1 cellular context compared by ENCODE assay signal in the genomic region with DNA sequence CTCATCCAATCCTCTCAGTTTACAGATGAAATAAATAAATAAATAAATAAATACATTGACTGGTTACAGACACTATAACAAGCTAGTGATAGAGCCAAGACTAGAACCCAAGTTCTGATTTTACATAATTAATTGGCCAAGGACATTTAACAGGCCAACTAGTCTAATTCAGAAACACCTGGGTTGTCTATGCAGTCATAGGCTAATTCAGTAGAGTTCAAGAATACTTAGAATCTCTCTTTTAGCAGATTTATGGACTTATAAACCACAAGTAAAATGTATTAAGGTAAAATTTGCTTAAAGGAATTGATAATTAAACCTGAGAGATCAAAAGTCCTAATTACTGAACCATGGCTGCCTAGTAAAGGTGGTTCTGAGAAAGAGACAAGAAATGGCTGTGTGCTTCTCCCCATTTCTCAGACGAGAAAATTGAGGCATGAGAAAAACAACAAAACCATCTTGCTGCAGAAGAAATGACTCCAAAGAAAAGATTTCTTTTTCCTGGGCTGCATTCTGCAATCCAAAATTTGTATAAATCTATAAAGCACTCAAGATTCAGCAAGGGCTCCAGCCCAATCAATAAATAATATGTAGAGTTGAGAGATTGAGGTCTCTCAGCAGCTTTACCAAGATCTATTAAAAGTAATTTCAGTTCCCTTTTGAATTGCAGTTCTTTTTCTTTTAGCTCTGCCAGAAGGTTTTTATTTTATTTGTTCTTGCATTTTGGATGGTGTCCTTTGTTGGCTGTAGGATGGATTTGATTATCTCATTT.
TF ChIP-seq lines count a peak whose summit lies in the region.

No MANE protein-coding gene starts in this region.

TF ChIP-seq in GM12878, 131 proteins besides CTCF, POLR2A, EP300 and RAD21 (continued from another document):
- TF ChIP-seq, protein P1, sequence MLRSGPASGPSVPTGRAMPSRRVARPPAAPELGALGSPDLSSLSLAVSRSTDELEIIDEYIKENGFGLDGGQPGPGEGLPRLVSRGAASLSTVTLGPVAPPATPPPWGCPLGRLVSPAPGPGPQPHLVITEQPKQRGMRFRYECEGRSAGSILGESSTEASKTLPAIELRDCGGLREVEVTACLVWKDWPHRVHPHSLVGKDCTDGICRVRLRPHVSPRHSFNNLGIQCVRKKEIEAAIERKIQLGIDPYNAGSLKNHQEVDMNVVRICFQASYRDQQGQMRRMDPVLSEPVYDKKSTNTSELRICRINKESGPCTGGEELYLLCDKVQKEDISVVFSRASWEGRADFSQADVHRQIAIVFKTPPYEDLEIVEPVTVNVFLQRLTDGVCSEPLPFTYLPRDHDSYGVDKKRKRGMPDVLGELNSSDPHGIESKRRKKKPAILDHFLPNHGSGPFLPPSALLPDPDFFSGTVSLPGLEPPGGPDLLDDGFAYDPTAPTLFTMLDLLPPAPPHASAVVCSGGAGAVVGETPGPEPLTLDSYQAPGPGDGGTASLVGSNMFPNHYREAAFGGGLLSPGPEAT (IDR thresholded peaks at IDR 0.05; ENCODE audit: low read depth): peak; percentile 43; the same call in 1 of the 2 replicates
- peak; percentile 83 for TF ChIP-seq MTA2 (IDR thresholded peaks at IDR 0.05; ENCODE audit: low read depth)
- TF ChIP-seq NFXL1 (IDR thresholded peaks at IDR 0.05; ENCODE audit: borderline replicate concordance): no peak
- peak; percentile 84 for TF ChIP-seq SPI1 (IDR thresholded peaks at IDR 0.05; ENCODE audit: borderline replicate concordance, insufficient read depth, low read depth, low read length)
- TF ChIP-seq BCL11A (IDR thresholded peaks at IDR 0.05; ENCODE audit: low read depth, low read length): 0 out of 2 replicates have a peak, but pooled peaks have one; percentile 14
- TF ChIP-seq, protein P2, sequence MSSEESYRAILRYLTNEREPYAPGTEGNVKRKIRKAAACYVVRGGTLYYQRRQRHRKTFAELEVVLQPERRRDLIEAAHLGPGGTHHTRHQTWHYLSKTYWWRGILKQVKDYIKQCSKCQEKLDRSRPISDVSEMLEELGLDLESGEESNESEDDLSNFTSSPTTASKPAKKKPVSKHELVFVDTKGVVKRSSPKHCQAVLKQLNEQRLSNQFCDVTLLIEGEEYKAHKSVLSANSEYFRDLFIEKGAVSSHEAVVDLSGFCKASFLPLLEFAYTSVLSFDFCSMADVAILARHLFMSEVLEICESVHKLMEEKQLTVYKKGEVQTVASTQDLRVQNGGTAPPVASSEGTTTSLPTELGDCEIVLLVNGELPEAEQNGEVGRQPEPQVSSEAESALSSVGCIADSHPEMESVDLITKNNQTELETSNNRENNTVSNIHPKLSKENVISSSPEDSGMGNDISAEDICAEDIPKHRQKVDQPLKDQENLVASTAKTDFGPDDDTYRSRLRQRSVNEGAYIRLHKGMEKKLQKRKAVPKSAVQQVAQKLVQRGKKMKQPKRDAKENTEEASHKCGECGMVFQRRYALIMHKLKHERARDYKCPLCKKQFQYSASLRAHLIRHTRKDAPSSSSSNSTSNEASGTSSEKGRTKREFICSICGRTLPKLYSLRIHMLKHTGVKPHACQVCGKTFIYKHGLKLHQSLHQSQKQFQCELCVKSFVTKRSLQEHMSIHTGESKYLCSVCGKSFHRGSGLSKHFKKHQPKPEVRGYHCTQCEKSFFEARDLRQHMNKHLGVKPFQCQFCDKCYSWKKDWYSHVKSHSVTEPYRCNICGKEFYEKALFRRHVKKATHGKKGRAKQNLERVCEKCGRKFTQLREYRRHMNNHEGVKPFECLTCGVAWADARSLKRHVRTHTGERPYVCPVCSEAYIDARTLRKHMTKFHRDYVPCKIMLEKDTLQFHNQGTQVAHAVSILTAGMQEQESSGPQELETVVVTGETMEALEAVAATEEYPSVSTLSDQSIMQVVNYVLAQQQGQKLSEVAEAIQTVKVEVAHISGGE (CRISPR knock-in tag; IDR thresholded peaks at IDR 0.05): no peak
- TF ChIP-seq TCF12 (IDR thresholded peaks at IDR 0.05; ENCODE audit: low read depth, low read length): no peak
- 0 out of 2 replicates have a peak, but pooled peaks have one; percentile 23 for TF ChIP-seq NBN (IDR thresholded peaks at IDR 0.05)
- TF ChIP-seq ZNF217 (IDR thresholded peaks at IDR 0.05): peak; percentile 94
- TF ChIP-seq, protein P3, sequence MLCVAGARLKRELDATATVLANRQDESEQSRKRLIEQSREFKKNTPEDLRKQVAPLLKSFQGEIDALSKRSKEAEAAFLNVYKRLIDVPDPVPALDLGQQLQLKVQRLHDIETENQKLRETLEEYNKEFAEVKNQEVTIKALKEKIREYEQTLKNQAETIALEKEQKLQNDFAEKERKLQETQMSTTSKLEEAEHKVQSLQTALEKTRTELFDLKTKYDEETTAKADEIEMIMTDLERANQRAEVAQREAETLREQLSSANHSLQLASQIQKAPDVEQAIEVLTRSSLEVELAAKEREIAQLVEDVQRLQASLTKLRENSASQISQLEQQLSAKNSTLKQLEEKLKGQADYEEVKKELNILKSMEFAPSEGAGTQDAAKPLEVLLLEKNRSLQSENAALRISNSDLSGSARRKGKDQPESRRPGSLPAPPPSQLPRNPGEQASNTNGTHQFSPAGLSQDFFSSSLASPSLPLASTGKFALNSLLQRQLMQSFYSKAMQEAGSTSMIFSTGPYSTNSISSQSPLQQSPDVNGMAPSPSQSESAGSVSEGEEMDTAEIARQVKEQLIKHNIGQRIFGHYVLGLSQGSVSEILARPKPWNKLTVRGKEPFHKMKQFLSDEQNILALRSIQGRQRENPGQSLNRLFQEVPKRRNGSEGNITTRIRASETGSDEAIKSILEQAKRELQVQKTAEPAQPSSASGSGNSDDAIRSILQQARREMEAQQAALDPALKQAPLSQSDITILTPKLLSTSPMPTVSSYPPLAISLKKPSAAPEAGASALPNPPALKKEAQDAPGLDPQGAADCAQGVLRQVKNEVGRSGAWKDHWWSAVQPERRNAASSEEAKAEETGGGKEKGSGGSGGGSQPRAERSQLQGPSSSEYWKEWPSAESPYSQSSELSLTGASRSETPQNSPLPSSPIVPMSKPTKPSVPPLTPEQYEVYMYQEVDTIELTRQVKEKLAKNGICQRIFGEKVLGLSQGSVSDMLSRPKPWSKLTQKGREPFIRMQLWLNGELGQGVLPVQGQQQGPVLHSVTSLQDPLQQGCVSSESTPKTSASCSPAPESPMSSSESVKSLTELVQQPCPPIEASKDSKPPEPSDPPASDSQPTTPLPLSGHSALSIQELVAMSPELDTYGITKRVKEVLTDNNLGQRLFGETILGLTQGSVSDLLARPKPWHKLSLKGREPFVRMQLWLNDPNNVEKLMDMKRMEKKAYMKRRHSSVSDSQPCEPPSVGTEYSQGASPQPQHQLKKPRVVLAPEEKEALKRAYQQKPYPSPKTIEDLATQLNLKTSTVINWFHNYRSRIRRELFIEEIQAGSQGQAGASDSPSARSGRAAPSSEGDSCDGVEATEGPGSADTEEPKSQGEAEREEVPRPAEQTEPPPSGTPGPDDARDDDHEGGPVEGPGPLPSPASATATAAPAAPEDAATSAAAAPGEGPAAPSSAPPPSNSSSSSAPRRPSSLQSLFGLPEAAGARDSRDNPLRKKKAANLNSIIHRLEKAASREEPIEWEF (IDR thresholded peaks at IDR 0.05; ENCODE audit: insufficient replicate concordance, low read depth, low read length): peak; percentile 60
- 0 out of 2 replicates have a peak, but pooled peaks have one; percentile 41 for TF ChIP-seq HDAC2 (IDR thresholded peaks at IDR 0.05)
- TF ChIP-seq GABPA (IDR thresholded peaks at IDR 0.05; ENCODE audit: low read depth): no peak
- TF ChIP-seq FOXK2 (IDR thresholded peaks at IDR 0.05): no peak
- TF ChIP-seq HCFC1 (IDR thresholded peaks at IDR 0.05; ENCODE audit: low read length): no peak
- TF ChIP-seq DPF2 (IDR thresholded peaks at IDR 0.05): peak; percentile 76; the same call in 1 of the 2 replicates
- TF ChIP-seq NFIC (IDR thresholded peaks at IDR 0.05; ENCODE audit: low read depth, low read length): 0 out of 2 replicates have a peak, but pooled peaks have one; percentile 40
- TF ChIP-seq, protein P4, sequence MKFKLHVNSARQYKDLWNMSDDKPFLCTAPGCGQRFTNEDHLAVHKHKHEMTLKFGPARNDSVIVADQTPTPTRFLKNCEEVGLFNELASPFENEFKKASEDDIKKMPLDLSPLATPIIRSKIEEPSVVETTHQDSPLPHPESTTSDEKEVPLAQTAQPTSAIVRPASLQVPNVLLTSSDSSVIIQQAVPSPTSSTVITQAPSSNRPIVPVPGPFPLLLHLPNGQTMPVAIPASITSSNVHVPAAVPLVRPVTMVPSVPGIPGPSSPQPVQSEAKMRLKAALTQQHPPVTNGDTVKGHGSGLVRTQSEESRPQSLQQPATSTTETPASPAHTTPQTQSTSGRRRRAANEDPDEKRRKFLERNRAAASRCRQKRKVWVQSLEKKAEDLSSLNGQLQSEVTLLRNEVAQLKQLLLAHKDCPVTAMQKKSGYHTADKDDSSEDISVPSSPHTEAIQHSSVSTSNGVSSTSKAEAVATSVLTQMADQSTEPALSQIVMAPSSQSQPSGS (IDR thresholded peaks at IDR 0.05; ENCODE audit: low read length): peak; percentile 60; the same call in 1 of the 2 replicates
- TF ChIP-seq, protein P5, sequence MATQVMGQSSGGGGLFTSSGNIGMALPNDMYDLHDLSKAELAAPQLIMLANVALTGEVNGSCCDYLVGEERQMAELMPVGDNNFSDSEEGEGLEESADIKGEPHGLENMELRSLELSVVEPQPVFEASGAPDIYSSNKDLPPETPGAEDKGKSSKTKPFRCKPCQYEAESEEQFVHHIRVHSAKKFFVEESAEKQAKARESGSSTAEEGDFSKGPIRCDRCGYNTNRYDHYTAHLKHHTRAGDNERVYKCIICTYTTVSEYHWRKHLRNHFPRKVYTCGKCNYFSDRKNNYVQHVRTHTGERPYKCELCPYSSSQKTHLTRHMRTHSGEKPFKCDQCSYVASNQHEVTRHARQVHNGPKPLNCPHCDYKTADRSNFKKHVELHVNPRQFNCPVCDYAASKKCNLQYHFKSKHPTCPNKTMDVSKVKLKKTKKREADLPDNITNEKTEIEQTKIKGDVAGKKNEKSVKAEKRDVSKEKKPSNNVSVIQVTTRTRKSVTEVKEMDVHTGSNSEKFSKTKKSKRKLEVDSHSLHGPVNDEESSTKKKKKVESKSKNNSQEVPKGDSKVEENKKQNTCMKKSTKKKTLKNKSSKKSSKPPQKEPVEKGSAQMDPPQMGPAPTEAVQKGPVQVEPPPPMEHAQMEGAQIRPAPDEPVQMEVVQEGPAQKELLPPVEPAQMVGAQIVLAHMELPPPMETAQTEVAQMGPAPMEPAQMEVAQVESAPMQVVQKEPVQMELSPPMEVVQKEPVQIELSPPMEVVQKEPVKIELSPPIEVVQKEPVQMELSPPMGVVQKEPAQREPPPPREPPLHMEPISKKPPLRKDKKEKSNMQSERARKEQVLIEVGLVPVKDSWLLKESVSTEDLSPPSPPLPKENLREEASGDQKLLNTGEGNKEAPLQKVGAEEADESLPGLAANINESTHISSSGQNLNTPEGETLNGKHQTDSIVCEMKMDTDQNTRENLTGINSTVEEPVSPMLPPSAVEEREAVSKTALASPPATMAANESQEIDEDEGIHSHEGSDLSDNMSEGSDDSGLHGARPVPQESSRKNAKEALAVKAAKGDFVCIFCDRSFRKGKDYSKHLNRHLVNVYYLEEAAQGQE (IDR thresholded peaks at IDR 0.05; ENCODE audit: low read depth, low read length): no peak
- TF ChIP-seq JUNB (IDR thresholded peaks at IDR 0.05): 0 out of 2 replicates have a peak, but pooled peaks have one; percentile 29
- no peak for TF ChIP-seq RBBP5 (conservative IDR thresholded peaks at IDR 0.05)
- TF ChIP-seq MEF2A (IDR thresholded peaks at IDR 0.05; ENCODE audit: insufficient read depth, low read depth, low read length): peak; percentile 88
- peak; percentile 34 for TF ChIP-seq ATF7 (IDR thresholded peaks at IDR 0.05; ENCODE audit: low read depth)
- TF ChIP-seq MEF2B (IDR thresholded peaks at IDR 0.05; ENCODE audit: partially characterized antibody, poor library complexity, severe bottlenecking): peak; percentile 82
